9 cellular contexts compared by ENCODE assay signal in genomic region chr7:151225948-151226510, GRCh38. TPM values are rescaled to one million over a fixed set of nuclear protein-coding genes. Genes with fewer than 3 reads are reported as not detected.
DNase-seq lines count a peak whose midpoint lies in the region; ATAC-seq lines count a peak whose summit lies in the region.
"Had no signal": no experiment of that assay in that cellular context is flagged by ENCODE, and none has a peak within 500 bp of the region (broad histone marks: within the 10 kb centered on the region; RNA-seq: fewer than 3 reads in every experiment).

No MANE protein-coding gene starts in this region.

- H3K9me3 ChIP-seq in iPS-18c (ENCODE audit: control insufficient read depth, insufficient read depth, low read length) (no peaks in the 10 kb centered on the region), stomach smooth muscle (ENCODE audit: control insufficient read depth in 2 of 2, low read length in 2 of 2) (no peaks in the 10 kb centered on the region)

- H3K36me3 ChIP-seq in stomach smooth muscle (ENCODE audit: control insufficient read depth in 2 of 2, insufficient read depth in 2 of 2, low read length in 2 of 2) = peaks cover 30 to 33% of the 10 kb centered on the region in 2 donors

- H3K27ac ChIP-seq in stomach smooth muscle (ENCODE audit: low read length) = no peak overlapping the region

- no peak for ATAC-seq in HG03521 (IDR thresholded peaks at IDR 0.05; ENCODE audit: unreplicated experiment)

- peaks cover 23% of the 10 kb centered on the region for H3K4me1 ChIP-seq in stomach smooth muscle (ENCODE audit: control insufficient read depth, insufficient read depth, low read length)

- H3K27me3 ChIP-seq in stomach smooth muscle (ENCODE audit: control insufficient read depth in 1 of 2, insufficient read depth in 2 of 2, low read length in 2 of 2) = no peaks in the 10 kb centered on the region

- POLR2A ChIA-PET in activated CD4-positive, alpha-beta memory T cell treated with anti-CD3 and anti-CD28 coated beads for 36 hours (lab: Charles Lee) = interaction anchor here (0.7 to 2.3 kb wide), 2 partner anchors 11 to 138 kb away, joined by 3 to 10 read pairs; no protein-coding TSS in a partner anchor

- CTCF ChIA-PET in activated CD4-positive, alpha-beta memory T cell treated with anti-CD3 and anti-CD28 coated beads for 36 hours (lab: Charles Lee) = interaction anchor here (1.1 to 7.4 kb wide), 6 partner anchors 17 to 102 kb away, joined by 3 to 62 read pairs (median 5); partner anchors contain the start of gene GBX1

- peak overlapping the region; percentile 91 to 92 for H3K9ac ChIP-seq in stomach smooth muscle (ENCODE audit: low read length in 2 of 2)

- H3K36me3 Mint-ChIP-seq in T-helper 1 cell treated with Interleukin-12 subunit alpha and Interleukin-12 subunit beta and Interleukin-4 antibody, amounts not matched to agents 30 μg/mL and 1 μg/mL, for 36 hours (ENCODE audit: low read depth) = peaks cover 27% of the 10 kb centered on the region
- H3K36me3 Mint-ChIP-seq in activated CD4-positive, alpha-beta memory T cell treated with anti-CD3 and anti-CD28 coated beads for 36 hours = peaks cover 33% of the 10 kb centered on the region

- no peak for DNase-seq in T-helper 1 cell
- no peak for DNase-seq in activated CD4-positive, alpha-beta memory T cell treated with anti-CD3 and anti-CD28 coated beads for 36 hours
- DNase-seq in DMS53 treated with DMSO at 0.1 percent for 48 hours (lab: John Stamatoyannopoulos, UW; ENCODE audit: unreplicated experiment) = no peak
- DNase-seq in superior temporal gyrus (ENCODE audit: extremely low spot score) = no peak
- DNase-seq: KG1 had no signal

- H3K4me3 ChIP-seq in iPS-18c (ENCODE audit: insufficient read depth, low read depth, low read length) (peak overlapping the region; percentile 73), stomach smooth muscle (ENCODE audit: low read length in 2 of 2) (peak overlapping the region; percentile 71 to 96)

- H3K4me1 Mint-ChIP-seq in T-helper 1 cell treated with Interleukin-12 subunit alpha and Interleukin-12 subunit beta and Interleukin-4 antibody, amounts not matched to agents 30 μg/mL and 1 μg/mL, for 36 hours (ENCODE audit: low read depth) = peaks cover 31% of the 10 kb centered on the region
- peaks cover 36% of the 10 kb centered on the region for H3K4me1 Mint-ChIP-seq in activated CD4-positive, alpha-beta memory T cell treated with anti-CD3 and anti-CD28 coated beads for 36 hours (ENCODE audit: low read depth)

- peaks cover 6% of the 10 kb centered on the region for H3K27me3 Mint-ChIP-seq in T-helper 1 cell treated with Interleukin-12 subunit alpha and Interleukin-12 subunit beta and Interleukin-4 antibody, amounts not matched to agents 30 μg/mL and 1 μg/mL, for 36 hours (ENCODE audit: low read depth)
- H3K27me3 Mint-ChIP-seq in activated CD4-positive, alpha-beta memory T cell treated with anti-CD3 and anti-CD28 coated beads for 36 hours = no peaks in the 10 kb centered on the region

- peak overlapping the region; percentile 95 for H3K4me3 Mint-ChIP-seq in T-helper 1 cell treated with Interleukin-12 subunit alpha and Interleukin-12 subunit beta and Interleukin-4 antibody, amounts not matched to agents 30 μg/mL and 1 μg/mL, for 36 hours
- H3K4me3 Mint-ChIP-seq in activated CD4-positive, alpha-beta memory T cell treated with anti-CD3 and anti-CD28 coated beads for 36 hours = peak overlapping the region; percentile 99

- H3K27ac Mint-ChIP-seq in T-helper 1 cell treated with Interleukin-12 subunit alpha and Interleukin-12 subunit beta and Interleukin-4 antibody, amounts not matched to agents 30 μg/mL and 1 μg/mL, for 36 hours = peak overlapping the region; percentile 94
- no peak overlapping the region for H3K27ac Mint-ChIP-seq in activated CD4-positive, alpha-beta memory T cell treated with anti-CD3 and anti-CD28 coated beads for 36 hours

- no peaks in the 10 kb centered on the region for H3K9me3 Mint-ChIP-seq in T-helper 1 cell treated with Interleukin-12 subunit alpha and Interleukin-12 subunit beta and Interleukin-4 antibody, amounts not matched to agents 30 μg/mL and 1 μg/mL, for 36 hours
- H3K9me3 Mint-ChIP-seq in activated CD4-positive, alpha-beta memory T cell treated with anti-CD3 and anti-CD28 coated beads for 36 hours = no peaks in the 10 kb centered on the region

- intact Hi-C loops in activated CD4-positive, alpha-beta memory T cell treated with anti-CD3 and anti-CD28 coated beads for 36 hours (cut with micrococcal nuclease) = loop anchor here (2.0 to 10.0 kb wide), 5 partner anchors 19 to 1391 kb away; partner anchors contain the start of genes RHEB and ZNF862

RNA-seq across cellular contexts. Expression of gene ABCF2, which starts 1.0 kb away (rescaled TPM):
- total RNA-seq in activated CD4-positive, alpha-beta memory T cell treated with anti-CD3 and anti-CD28 coated beads for 36 hours = 10 to 100 TPM; 41.1 to 41.2 TPM

RNA-seq across cellular contexts. Expression of gene CHPF2, which starts 6.3 kb away (rescaled TPM):
- total RNA-seq in activated CD4-positive, alpha-beta memory T cell treated with anti-CD3 and anti-CD28 coated beads for 36 hours = 10 to 100 TPM; 33.6 to 34.2 TPM

RNA-seq across cellular contexts. Expression of gene H2BK1, which starts 15.7 kb away (rescaled TPM):
- not detected for total RNA-seq in activated CD4-positive, alpha-beta memory T cell treated with anti-CD3 and anti-CD28 coated beads for 36 hours

RNA-seq across cellular contexts. Expression of gene SMARCD3, which starts 22.5 kb away (rescaled TPM):
- 1 to 10 TPM; 4.4 to 5.5 TPM for total RNA-seq in activated CD4-positive, alpha-beta memory T cell treated with anti-CD3 and anti-CD28 coated beads for 36 hours

RNA-seq across cellular contexts. Expression of gene ASB10, which starts 39.0 kb away (rescaled TPM):
- total RNA-seq in activated CD4-positive, alpha-beta memory T cell treated with anti-CD3 and anti-CD28 coated beads for 36 hours = not detected
